9 cellular contexts compared by ENCODE assay signal in the genomic region with DNA sequence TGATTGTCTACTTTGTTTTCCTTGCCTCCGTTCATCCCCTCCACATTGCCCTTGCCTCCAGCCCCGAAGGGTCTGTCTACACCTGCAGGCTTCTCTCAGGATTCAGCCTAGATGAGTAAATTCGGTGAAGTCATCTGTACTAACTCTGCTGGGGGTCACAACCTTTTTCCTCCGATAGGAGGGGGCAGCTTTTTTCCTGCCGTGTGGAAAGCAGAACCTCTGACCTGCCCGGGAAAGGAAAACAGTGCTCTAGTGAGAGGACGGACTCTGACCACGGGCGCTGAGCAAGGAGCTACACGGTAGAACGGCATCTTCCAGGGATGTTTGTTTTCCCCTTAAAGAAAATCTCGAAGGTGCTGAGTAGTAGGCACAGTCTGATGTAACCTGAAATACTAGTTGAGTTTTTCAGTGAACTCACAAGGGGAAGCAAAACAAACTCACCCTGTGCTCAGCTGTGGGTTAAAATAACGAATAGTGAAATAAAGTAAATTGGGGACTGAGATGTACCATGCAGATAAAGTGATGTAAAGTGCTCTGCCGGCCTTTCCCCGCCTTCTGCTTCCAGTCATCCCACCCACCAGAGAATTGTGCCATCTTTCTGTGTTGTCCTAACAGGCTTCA.
DNase-seq lines count a peak whose midpoint lies in the region; FAIRE-seq and TF ChIP-seq lines count a peak whose summit lies in the region.
"Had no signal": no experiment of that assay in that cellular context is flagged by ENCODE, and none has a peak within 500 bp of the region (broad histone marks: within the 10 kb centered on the region; RNA-seq: fewer than 3 reads in every experiment).

No MANE protein-coding gene starts in this region.

- peak overlapping the region; percentile 85 to 95 for H3K27ac ChIP-seq in breast epithelium
- peak overlapping the region; percentile 96 to 99 for H3K27ac ChIP-seq in tibial artery

- H3K27me3 ChIP-seq in breast epithelium (no peaks in the 10 kb centered on the region), tibial artery (no peaks in the 10 kb centered on the region)

- TF ChIP-seq POLR2A in breast epithelium (IDR thresholded peaks at IDR 0.05) = no peak

- TF ChIP-seq CTCF in breast epithelium (IDR thresholded peaks at IDR 0.05) (no peak), tibial artery (IDR thresholded peaks at IDR 0.05) (no peak)

- H3K4me1 ChIP-seq in breast epithelium = no peaks in the 10 kb centered on the region
- H3K4me1 ChIP-seq in tibial artery = peaks cover 0 to 53% (median 13%) of the 10 kb centered on the region in 4 donors

- H3K4me3 ChIP-seq in breast epithelium = peak overlapping the region; percentile 70 to 89 (median 72)
- H3K4me3 ChIP-seq in tibial artery = peak overlapping the region; percentile 74 to 88

- no peak for FAIRE-seq in GM19239 (lab: Jason Lieb, UNC)

- peak; percentile 34 for DNase-seq in NCI-H748 (lab: John Stamatoyannopoulos, UW; ENCODE audit: unreplicated experiment)
- no peak for DNase-seq in NCI-H748 treated with DMSO at 0.1 percent for 48 hours (lab: John Stamatoyannopoulos, UW)
- DNase-seq in breast epithelium (ENCODE audit: low spot score in 2 of 2) = no peak
- peak; percentile 36 for DNase-seq in medulla oblongata (ENCODE audit: extremely low spot score)
- DNase-seq in tibial artery = no peak
- no peak for DNase-seq in GOT3 (lab: John Stamatoyannopoulos, UW)
- DNase-seq in HPDE6-E6E7 (ENCODE audit: extremely low spot score) = no peak
- no peak for DNase-seq in GM19239 (ENCODE audit: insufficient read length, low spot score)
- DNase-seq: NCI-H1092 treated with DMSO at 0.1 percent for 48 hours had no signal

- intact Hi-C loops in breast epithelium (cut with DNase I; ENCODE audit: low total_unique reads) = no loop called here
- intact Hi-C loops in tibial artery (cut with DNase I; ENCODE audit: low total_unique reads) = loop anchor here (5.0 kb wide), 1 partner anchor 49 kb away; no protein-coding TSS in a partner anchor

- no peaks in the 10 kb centered on the region for H3K36me3 ChIP-seq in breast epithelium
- H3K36me3 ChIP-seq in tibial artery = peaks cover 0 to 10% (median 6%) of the 10 kb centered on the region in 3 donors

- H3K9me3 ChIP-seq in breast epithelium = no peaks in the 10 kb centered on the region
- no peaks in the 10 kb centered on the region for H3K9me3 ChIP-seq in tibial artery

Comparison
In these comparisons a context has a peak if more than half of its experiments do, and no peak if none do; other contexts are left out.
1. DNase-seq: peak in NCI-H748 (single experiment) and medulla oblongata (single experiment); none in NCI-H748 treated with DMSO at 0.1 percent for 48 hours (single experiment), breast epithelium (0 of 2), tibial artery (0 of 2), GOT3 (single experiment), HPDE6-E6E7 (single experiment) and GM19239 (single experiment).